8 cellular contexts compared by ENCODE assay signal in the genomic region with DNA sequence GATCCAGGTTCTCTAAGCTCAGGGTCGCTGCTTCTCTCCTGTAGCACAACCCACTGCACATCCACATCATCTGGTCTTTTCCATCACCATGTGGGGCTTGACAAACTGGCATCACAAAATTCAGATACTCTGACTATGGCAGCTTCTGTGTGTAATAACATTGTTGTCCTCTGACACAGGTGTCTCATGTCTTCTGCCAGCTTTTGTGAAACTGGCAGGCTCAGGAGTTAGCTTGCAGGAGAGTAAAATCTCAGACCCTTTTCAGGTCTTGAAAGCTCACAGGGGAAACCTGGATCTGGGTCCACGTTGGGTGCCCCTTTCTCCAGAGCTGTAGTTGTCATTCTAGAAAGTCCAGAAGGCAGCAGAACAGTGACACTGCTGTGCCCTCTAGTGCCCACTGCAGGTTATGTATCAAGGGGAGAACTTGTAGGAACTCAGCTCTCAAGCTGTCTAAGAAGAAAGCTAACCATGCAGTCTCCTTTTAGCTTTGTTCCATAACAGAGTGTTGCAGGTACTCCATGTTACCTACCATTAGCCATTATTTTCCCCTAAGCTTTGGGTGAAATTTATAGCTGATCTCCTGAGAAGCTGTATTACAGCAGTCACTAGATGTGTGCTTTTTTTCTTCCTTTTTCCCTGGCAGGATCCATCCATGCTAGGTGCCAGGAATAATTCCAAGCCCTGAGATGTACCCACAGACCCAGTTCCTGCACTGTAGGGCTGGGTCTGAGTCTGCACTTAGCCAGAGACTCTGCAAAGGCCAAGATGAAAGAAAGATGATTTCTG.
DNase-seq lines count a peak whose midpoint lies in the region; TF ChIP-seq lines count a peak whose summit lies in the region.

No MANE protein-coding gene starts in this region.

- no peak overlapping the region for H4K5ac ChIP-seq in H9 (ENCODE audit: insufficient read length, low read depth, low read length)

- H3K79me1 ChIP-seq in H9 (ENCODE audit: insufficient read depth, low read depth, low read length, poor library complexity, severe bottlenecking), result no peaks in the 10 kb centered on the region

- H3K9ac ChIP-seq in H9 (ENCODE audit: extremely low read depth, insufficient read length, low read length), result no peak overlapping the region

- H2BK5ac ChIP-seq in H9 (ENCODE audit: insufficient read length, low read length), result no peak overlapping the region

- H3K27me3 Mint-ChIP-seq in MCF 10A (ENCODE audit: insufficient read depth, unreplicated experiment) (no peaks in the 10 kb centered on the region), CD14-positive monocyte (ENCODE audit: low read depth in 3 of 3) (peaks cover 0 to 2% (median 0%) of the 10 kb centered on the region in 3 donors), H9 (ENCODE audit: low read depth) (no peaks in the 10 kb centered on the region; the same call in none of the 2 replicates)

- no peak overlapping the region for H2AK5ac ChIP-seq in H9 (ENCODE audit: insufficient read length, low read length)

- no peak overlapping the region for H2AFZ ChIP-seq in H9 (ENCODE audit: low read length)

- H3K14ac ChIP-seq in H9 (ENCODE audit: insufficient read depth, low read length), result no peak overlapping the region

- H3K9me3 ChIP-seq in breast epithelium, result peaks cover 0 to 5% of the 10 kb centered on the region in 2 donors
- peaks cover 54% of the 10 kb centered on the region for H3K9me3 ChIP-seq in H9 (ENCODE audit: control insufficient read depth, low read depth, low read length)

- H3K27me3 ChIP-seq in breast epithelium (no peaks in the 10 kb centered on the region), dorsolateral prefrontal cortex (no peaks in the 10 kb centered on the region), H9 (ENCODE audit: insufficient read depth, low read length) (no peaks in the 10 kb centered on the region)

- no peaks in the 10 kb centered on the region for H3K36me3 Mint-ChIP-seq in MCF 10A (ENCODE audit: insufficient read depth, unreplicated experiment)
- H3K36me3 Mint-ChIP-seq in CD14-positive monocyte, result no peaks in the 10 kb centered on the region
- peaks cover 7 to 24% (median 12%) of the 10 kb centered on the region in 3 experiments; a peak in 5 of 7 replicates for H3K36me3 Mint-ChIP-seq in H9 (ENCODE audit: insufficient read depth in 1 of 3, low read depth in 3 of 3)

- no peak for TF ChIP-seq POLR2A in breast epithelium (IDR thresholded peaks at IDR 0.05)

- no peak overlapping the region for H4K8ac ChIP-seq in H9 (replicated peaks; ENCODE audit: insufficient read length, low read depth, low read length)

- no peak overlapping the region for H2BK15ac ChIP-seq in H9 (ENCODE audit: low read depth, low read length)

- H4K20me1 ChIP-seq in H9 (ENCODE audit: control insufficient read depth, insufficient read depth, insufficient read length), result no peaks in the 10 kb centered on the region

- no peak overlapping the region for H2BK20ac ChIP-seq in H9 (ENCODE audit: low read depth, low read length, poor library complexity, severe bottlenecking)

- TF ChIP-seq CTCF in MCF 10A (IDR thresholded peaks at IDR 0.05; ENCODE audit: unreplicated experiment) (peak; percentile 33), breast epithelium (IDR thresholded peaks at IDR 0.05) (peak in 1 of 3 donors; percentile 25), dorsolateral prefrontal cortex (IDR thresholded peaks at IDR 0.05 in 54 of 56, conservative IDR thresholded peaks at IDR 0.05 in 2 of 56; ENCODE audit: low read depth in 1 of 56, partially characterized antibody in 56 of 56) (peak in 51 of 56 donors; percentile 13 to 63 (median 49)), CD14-positive monocyte (IDR thresholded peaks at IDR 0.05) (no peak), H9 (conservative IDR thresholded peaks at IDR 0.05) (no peak; the same call in 2 of the 3 replicates)

- H3K79me2 ChIP-seq in H9 (ENCODE audit: insufficient read depth, low read length), result no peaks in the 10 kb centered on the region

- no peak overlapping the region for H3T11ph ChIP-seq in H9 (ENCODE audit: low read length)

- H3K18ac ChIP-seq in H9 (ENCODE audit: insufficient read length, low read depth, low read length), result no peak overlapping the region

- H3K56ac ChIP-seq in H9 (ENCODE audit: insufficient read length, low read depth, low read length), result no peak overlapping the region

- no CpG with 5 or more reads among the region's 2 CpGs for WGBS in H9 (ENCODE audit: extremely low coverage, insufficient read length, low lambda C conversion rate)

- H3K4me1 Mint-ChIP-seq in MCF 10A (ENCODE audit: insufficient read depth, unreplicated experiment) (no peaks in the 10 kb centered on the region), CD14-positive monocyte (no peaks in the 10 kb centered on the region), H9 (no peaks in the 10 kb centered on the region)

- no peak overlapping the region for H3K4me3 Mint-ChIP-seq in MCF 10A (ENCODE audit: unreplicated experiment)
- no peak overlapping the region for H3K4me3 Mint-ChIP-seq in CD14-positive monocyte
- H3K4me3 Mint-ChIP-seq in H9, result no peak overlapping the region

- DNase-seq in MCF 10A (ENCODE audit: unreplicated experiment), result no peak
- no peak for DNase-seq in breast epithelium (ENCODE audit: low spot score in 2 of 2)
- DNase-seq in LoVo (ENCODE audit: low spot score), result peak; percentile 23
- DNase-seq in dorsolateral prefrontal cortex, result peak in 1 of 10 donors; percentile 34
- peak; percentile 10 for DNase-seq in stromal cell of bone marrow (ENCODE audit: low read depth)
- no peak for DNase-seq in CD14-positive monocyte (ENCODE audit: low spot score)
- no peak for DNase-seq in H9
- DNase-seq in COR-L47 (lab: John Stamatoyannopoulos, UW), result no peak

- intact Hi-C loops in MCF 10A (cut with micrococcal nuclease), result loop anchor here (2.0 to 5.0 kb wide), 2 partner anchors 230 to 852 kb away; no protein-coding TSS in a partner anchor
- intact Hi-C loops in breast epithelium (cut with DNase I; ENCODE audit: low total_unique reads), result no loop called here
- intact Hi-C loops in dorsolateral prefrontal cortex (cut with DNase I), result no loop called here
- intact Hi-C loops in CD14-positive monocyte (cut with micrococcal nuclease), result no loop called here

- H3K23me2 ChIP-seq in H9 (ENCODE audit: insufficient read length, low read depth, low read length, poor library complexity, severe bottlenecking), result no peaks in the 10 kb centered on the region

- H3K4me1 ChIP-seq in breast epithelium (no peaks in the 10 kb centered on the region), H9 (ENCODE audit: insufficient read depth, low read length) (no peaks in the 10 kb centered on the region)

- H3K4me2 ChIP-seq in H9 (ENCODE audit: insufficient read depth, insufficient read length, low read length), result no peak overlapping the region

- H3K9me3 Mint-ChIP-seq in MCF 10A (ENCODE audit: unreplicated experiment) (peaks cover 15% of the 10 kb centered on the region), CD14-positive monocyte (peaks cover 0 to 19% (median 9%) of the 10 kb centered on the region in 7 donors), H9 (peaks cover 83 to 94% of the 10 kb centered on the region in 2 experiments)

- no peak overlapping the region; the same call in 1 of the 2 replicates for H3K4ac ChIP-seq in H9 (ENCODE audit: low read depth, low read length)

- CTCF ChIA-PET in MCF 10A (lab: Yijun Ruan, JAX), result interaction anchor here (0.5 to 2.9 kb wide), 57 partner anchors 8 to 1627 kb away, joined by 3 to 40 read pairs (median 4); no protein-coding TSS in a partner anchor

- H3K36me3 ChIP-seq in breast epithelium, result no peaks in the 10 kb centered on the region

- H4K91ac ChIP-seq in H9 (ENCODE audit: insufficient read length, low read depth, low read length), result no peak overlapping the region

- H2BK120ac ChIP-seq in H9 (ENCODE audit: low read depth, low read length, poor library complexity, severe bottlenecking), result no peak overlapping the region

- H3K23ac ChIP-seq in H9 (ENCODE audit: insufficient read length, low read depth, low read length), result no peak overlapping the region

- H3K27ac ChIP-seq in breast epithelium (no peak overlapping the region), dorsolateral prefrontal cortex (no peak overlapping the region), H9 (ENCODE audit: insufficient read length, low read depth, low read length) (no peak overlapping the region)

- H2BK12ac ChIP-seq in H9 (ENCODE audit: insufficient read length, low read depth, low read length), result no peak overlapping the region

- POLR2A ChIA-PET in MCF 10A (lab: Yijun Ruan, JAX), result interaction anchor here (0.7 to 1.1 kb wide), 2 partner anchors 229 to 320 kb away, joined by 3 to 6 read pairs; no protein-coding TSS in a partner anchor

- H3K4me3 ChIP-seq in breast epithelium (no peak overlapping the region), dorsolateral prefrontal cortex (no peak overlapping the region)

- H3K27ac Mint-ChIP-seq in MCF 10A (ENCODE audit: low read depth, unreplicated experiment) (no peak overlapping the region), CD14-positive monocyte (no peak overlapping the region), H9 (no peak overlapping the region)

- no TSS peak for BruUV-seq in MCF 10A (replicated peaks; lab: Mats Ljungman, UMichigan)

Comparison
In these comparisons a context has a peak if more than half of its experiments do, and no peak if none do; other contexts are left out.
1. DNase-seq: peak in LoVo (single experiment) and stromal cell of bone marrow (single experiment); none in MCF 10A (single experiment), breast epithelium (0 of 2), CD14-positive monocyte (single experiment), H9 (single experiment) and COR-L47 (single experiment).
2. CTCF ChIP-seq: peak in MCF 10A (single experiment) and dorsolateral prefrontal cortex (51 of 56); none in CD14-positive monocyte (single experiment) and H9 (single experiment).